1 cellular context compared by ENCODE assay signal in genomic region chr1:12140676-12141532, GRCh38.
TF ChIP-seq lines count a peak whose summit lies in the region.

No MANE protein-coding gene starts in this region.

TF ChIP-seq in SK-N-SH treated with all-trans-retinoic acid at 6 μM for 48 hours, 23 proteins besides CTCF, POLR2A, EP300 and RAD21 (continued from another document):
- TF ChIP-seq ZFP30 (CRISPR knock-in tag; IDR thresholded peaks at IDR 0.05) (no peak), TCF4 (CRISPR knock-in tag; IDR thresholded peaks at IDR 0.05; ENCODE audit: borderline replicate concordance) (no peak), ESRRG (CRISPR knock-in tag; IDR thresholded peaks at IDR 0.05) (no peak), CREB5 (CRISPR knock-in tag; IDR thresholded peaks at IDR 0.05; ENCODE audit: low read depth) (no peak), ZNF8 (CRISPR knock-in tag; IDR thresholded peaks at IDR 0.05) (no peak), PPARA (CRISPR knock-in tag; IDR thresholded peaks at IDR 0.05; ENCODE audit: borderline replicate concordance) (no peak), ZNF565 (CRISPR knock-in tag; conservative IDR thresholded peaks at IDR 0.05; ENCODE audit: low read depth) (no peak), SNAI2 (CRISPR knock-in tag; IDR thresholded peaks at IDR 0.05) (no peak), CSDC2 (CRISPR knock-in tag; IDR thresholded peaks at IDR 0.05) (no peak)
